In genomic region chr3:127874091-127874490, GRCh38 we compare ENCODE assay signal across 4 cellular contexts. TPM values are rescaled to one million over a fixed set of nuclear protein-coding genes. Genes with fewer than 3 reads are reported as not detected.
"Had no signal": no experiment of that assay in that cellular context is flagged by ENCODE, and none has a peak within 500 bp of the region (broad histone marks: within the 10 kb centered on the region; RNA-seq: fewer than 3 reads in every experiment).

No MANE protein-coding gene starts in this region.

RNA-seq across cellular contexts. Expression of gene KBTBD12, which starts 40.9 kb away (rescaled TPM):
- total RNA-seq: glomerular endothelial cell; naive thymus-derived CD8-positive, alpha-beta T cell; smooth muscle cell had no signal
- polyA plus RNA-seq: naive thymus-derived CD8-positive, alpha-beta T cell; neural cell; smooth muscle cell had no signal
